In genomic region chr16:84649511-84649861, GRCh38 we compare ENCODE assay signal across 1 cellular context.
TF ChIP-seq lines count a peak whose summit lies in the region.

No MANE protein-coding gene starts in this region.

TF ChIP-seq in HCT116, 20 proteins besides CTCF, POLR2A, EP300 and RAD21 (continued from another document):
- TF ChIP-seq ZBTB33 (IDR thresholded peaks at IDR 0.05; ENCODE audit: extremely low read depth, insufficient replicate concordance, low read length) (no peak), ATF3 (IDR thresholded peaks at IDR 0.05) (no peak), ELF1 (IDR thresholded peaks at IDR 0.05; ENCODE audit: borderline replicate concordance, low read depth) (no peak), EGR1 (IDR thresholded peaks at IDR 0.05; ENCODE audit: low read depth) (no peak), YY1 (IDR thresholded peaks at IDR 0.05; ENCODE audit: extremely low read depth, insufficient replicate concordance, low read depth, low read length) (no peak), SRF (IDR thresholded peaks at IDR 0.05; ENCODE audit: low read depth) (no peak), SIN3A (IDR thresholded peaks at IDR 0.05; ENCODE audit: low read depth) (no peak), MAX (IDR thresholded peaks at IDR 0.05) (no peak), CEBPB (IDR thresholded peaks at IDR 0.05; ENCODE audit: low read depth) (no peak)
